In the genomic region with DNA sequence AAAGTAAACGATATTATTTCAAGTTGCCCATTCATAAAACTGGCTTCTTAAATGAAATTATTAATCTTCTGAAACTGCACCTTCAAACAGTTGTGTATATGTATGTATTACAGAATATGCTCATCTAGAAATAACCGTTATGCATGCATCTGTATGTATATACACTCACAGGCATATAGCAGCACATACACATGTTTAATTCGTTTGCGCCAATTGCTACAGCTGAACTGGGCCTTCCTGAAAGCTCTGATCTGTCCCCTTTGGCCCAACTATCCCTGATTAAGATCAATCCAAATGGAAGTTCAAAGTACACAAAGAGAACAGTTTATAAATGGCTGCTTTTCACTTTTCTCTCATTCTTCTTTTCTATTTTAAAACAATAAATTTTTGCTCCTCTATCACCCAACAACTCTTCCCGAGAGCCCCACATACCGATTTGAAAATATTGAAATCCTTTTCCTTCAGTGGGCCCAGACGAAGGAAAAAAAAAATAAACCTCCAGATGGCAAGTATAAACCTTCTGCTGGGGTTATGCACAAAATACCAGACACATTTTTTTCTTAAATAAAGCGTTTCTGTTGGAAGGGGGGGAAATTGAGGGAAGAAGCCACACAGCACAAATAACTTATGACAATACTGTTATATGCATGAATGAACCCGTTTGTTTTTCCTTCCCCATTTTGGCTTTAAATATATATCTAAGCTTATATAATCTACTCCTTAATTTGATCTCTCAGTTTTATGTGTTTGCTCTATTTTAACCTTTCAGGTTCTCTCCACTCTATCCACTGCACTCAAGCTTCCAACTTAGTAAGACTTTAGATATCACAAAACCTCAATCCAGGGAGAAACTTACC, we compare ENCODE assay signal across 10 cellular contexts.
DNase-seq lines count a peak whose midpoint lies in the region; ATAC-seq, FAIRE-seq and TF ChIP-seq lines count a peak whose summit lies in the region.
"Had no signal": no experiment of that assay in that cellular context is flagged by ENCODE, and none has a peak within 500 bp of the region (broad histone marks: within the 10 kb centered on the region; RNA-seq: fewer than 3 reads in every experiment).

No MANE protein-coding gene starts in this region.

- FAIRE-seq in GM19239 (lab: Jason Lieb, UNC), result peak; percentile 82

- H3K27ac ChIP-seq in stomach, result peak overlapping the region in 4 of 5 donors; percentile 81 to 92 (median 90)
- no peak overlapping the region for H3K27ac ChIP-seq in effector memory CD4-positive, alpha-beta T cell (ENCODE audit: insufficient read depth, low read length, poor library complexity, severe bottlenecking)

- TF ChIP-seq CTCF in stomach (IDR thresholded peaks at IDR 0.05), result no peak

- no peak for TF ChIP-seq EP300 in stomach (IDR thresholded peaks at IDR 0.05)

- H3K4me1 ChIP-seq in stomach, result peaks cover 0 to 58% (median 15%) of the 10 kb centered on the region in 4 donors
- H3K4me1 ChIP-seq in effector memory CD4-positive, alpha-beta T cell (ENCODE audit: control insufficient read depth, insufficient read depth, low read length, poor library complexity, severe bottlenecking), result no peaks in the 10 kb centered on the region

- DNase-seq in GM19239 (ENCODE audit: insufficient read length, low spot score) (no peak), OCI-M1 (lab: John Stamatoyannopoulos, UW) (peak; percentile 40), globus pallidus (ENCODE audit: low spot score) (peak; percentile 72), stomach (no peak), cortex of kidney (lab: John Stamatoyannopoulos, UW) (no peak), COLO668 (lab: John Stamatoyannopoulos, UW; ENCODE audit: unreplicated experiment) (no peak)
- DNase-seq in effector memory CD4-positive, alpha-beta T cell, result no peak
- DNase-seq: activated CD4-positive, alpha-beta T cell treated with anti-CD3 and anti-CD28 coated beads for 4 hours; naive thymus-derived CD8-positive, alpha-beta T cell had no signal

- no peak for TF ChIP-seq POLR2A in stomach (IDR thresholded peaks at IDR 0.05)

- H3K9me3 ChIP-seq in stomach, result no peaks in the 10 kb centered on the region
- H3K9me3 ChIP-seq in effector memory CD4-positive, alpha-beta T cell (ENCODE audit: control insufficient read depth, low read length), result no peaks in the 10 kb centered on the region

- H3K36me3 ChIP-seq in stomach, result no peaks in the 10 kb centered on the region
- no peaks in the 10 kb centered on the region for H3K36me3 ChIP-seq in effector memory CD4-positive, alpha-beta T cell (ENCODE audit: control insufficient read depth, insufficient read depth, low read length)

- H3K4me3 ChIP-seq in stomach, result peak overlapping the region; percentile 48 to 53 (median 52)
- no peak overlapping the region for H3K4me3 ChIP-seq in effector memory CD4-positive, alpha-beta T cell (ENCODE audit: insufficient read depth, low read depth, low read length, poor library complexity, severe bottlenecking)

- intact Hi-C loops in stomach (cut with DNase I; ENCODE audit: low total_unique reads), result no loop called here

- no peak for ATAC-seq in HG02642 (IDR thresholded peaks at IDR 0.05; ENCODE audit: poor library complexity, unreplicated experiment)

- peaks cover 0 to 26% (median 3%) of the 10 kb centered on the region in 3 donors for H3K27me3 ChIP-seq in stomach
- H3K27me3 ChIP-seq in effector memory CD4-positive, alpha-beta T cell (replicated peaks; ENCODE audit: control insufficient read depth, insufficient read depth, low read length, poor library complexity, severe bottlenecking), result no peaks in the 10 kb centered on the region

- 43 to 61% (median 50%) methylated on average over 9 of the region's 9 CpGs for WGBS in stomach, 5 donors

Comparison
In these comparisons a context has a peak if more than half of its experiments do, and no peak if none do; other contexts are left out.
1. DNase-seq: peak in OCI-M1 (single experiment) and globus pallidus (single experiment); none in GM19239 (single experiment), stomach (single experiment), cortex of kidney (single experiment), effector memory CD4-positive, alpha-beta T cell (0 of 3) and COLO668 (single experiment).